ENCODE assay signal across 9 cellular contexts in genomic region chr1:204084247-204084772, GRCh38. TPM values are rescaled to one million over a fixed set of nuclear protein-coding genes. Genes with fewer than 3 reads are reported as not detected.
DNase-seq lines count a peak whose midpoint lies in the region; ATAC-seq and TF ChIP-seq lines count a peak whose summit lies in the region.
"Had no signal": no experiment of that assay in that cellular context is flagged by ENCODE, and none has a peak within 500 bp of the region (broad histone marks: within the 10 kb centered on the region; RNA-seq: fewer than 3 reads in every experiment).

No MANE protein-coding gene starts in this region.

- H3K9me3 ChIP-seq in adrenal gland (replicated peaks in 1 of 3) (no peaks in the 10 kb centered on the region), tibial nerve (no peaks in the 10 kb centered on the region)

- H3K4me1 ChIP-seq in adrenal gland (replicated peaks in 1 of 2) = peaks cover 36 to 75% of the 10 kb centered on the region in 2 donors
- peaks cover 10 to 100% (median 88%) of the 10 kb centered on the region in 4 donors for H3K4me1 ChIP-seq in tibial nerve

- 27 to 67% (median 55%) methylated on average over 3 to 4 of the region's 4 CpGs for WGBS in adrenal gland, 4 donors
- 43 to 62% methylated on average over 2 to 4 of the region's 4 CpGs for WGBS in tibial nerve, 2 donors

- H3K27ac ChIP-seq in adrenal gland = peak overlapping the region in 4 of 5 donors; percentile 47 to 81 (median 62)
- peak overlapping the region; percentile 70 to 97 (median 88) for H3K27ac ChIP-seq in tibial nerve

- TF ChIP-seq CTCF in adrenal gland (IDR thresholded peaks at IDR 0.05) = no peak
- TF ChIP-seq CTCF in tibial nerve (IDR thresholded peaks at IDR 0.05) = no peak

- no peaks in the 10 kb centered on the region for H3K27me3 ChIP-seq in adrenal gland
- no peaks in the 10 kb centered on the region for H3K27me3 ChIP-seq in tibial nerve

- H3K36me3 ChIP-seq in adrenal gland (replicated peaks in 1 of 2) (no peaks in the 10 kb centered on the region), tibial nerve (no peaks in the 10 kb centered on the region)

- intact Hi-C loops in adrenal gland (cut with DNase I) = no loop called here

- no peak for TF ChIP-seq POLR2A in adrenal gland (IDR thresholded peaks at IDR 0.05)
- TF ChIP-seq POLR2A in tibial nerve (IDR thresholded peaks at IDR 0.05) = no peak

- ATAC-seq in left lobe of liver (peak; percentile 92), HG02840 (IDR thresholded peaks at IDR 0.05; ENCODE audit: low FRiP score, unreplicated experiment) (no peak)

- DNase-seq in NCI-H146 (lab: John Stamatoyannopoulos, UW) (peak; percentile 99), adrenal gland (peak in 5 of 7 donors; percentile 43 to 59 (median 56)), left lobe of liver (ENCODE audit: low spot score) (peak; percentile 92), tibial nerve (ENCODE audit: low spot score in 2 of 2) (no peak), activated T-cell treated with anti-CD3 and anti-CD28 coated beads for 4 hours (no peak), SKM-1 (lab: John Stamatoyannopoulos, UW; ENCODE audit: unreplicated experiment) (no peak), GM03348 (ENCODE audit: low spot score) (no peak)
- DNase-seq: T-helper 9 cell had no signal

- H3K4me3 ChIP-seq in adrenal gland (no peak overlapping the region), tibial nerve (no peak overlapping the region)

- TF ChIP-seq EP300 in tibial nerve (IDR thresholded peaks at IDR 0.05) = no peak

RNA-seq across cellular contexts. Expression of gene SOX13, which starts 11.4 kb away (rescaled TPM):
- total RNA-seq in adrenal gland (10 to 100 TPM; 13.7 to 44.5 (median 28.7) TPM), left lobe of liver (33.8 TPM), tibial nerve (100 to 1,000 TPM in 3 of 4 donors, 10 to 100 TPM in 1; 51.8 to 108 (median 105) TPM)
- 10 to 100 TPM; 10.1 to 23.6 (median 10.3) TPM for polyA plus RNA-seq in adrenal gland

Comparison
In these comparisons a context has a peak if more than half of its experiments do, and no peak if none do; other contexts are left out.
1. DNase-seq: peak in NCI-H146 (single experiment), adrenal gland (5 of 7) and left lobe of liver (single experiment); none in tibial nerve (0 of 2), activated T-cell treated with anti-CD3 and anti-CD28 coated beads for 4 hours (single experiment), SKM-1 (single experiment) and GM03348 (single experiment).